Comparison of ENCODE assay signal across 23 cellular contexts in genomic region chr19:57537953-57538547, GRCh38. TPM values are rescaled to one million over a fixed set of nuclear protein-coding genes. Genes with fewer than 3 reads are reported as not detected.
DNase-seq lines count a peak whose midpoint lies in the region; ATAC-seq, FAIRE-seq and TF ChIP-seq lines count a peak whose summit lies in the region.
"Had no signal": no experiment of that assay in that cellular context is flagged by ENCODE, and none has a peak within 500 bp of the region (broad histone marks: within the 10 kb centered on the region; RNA-seq: fewer than 3 reads in every experiment).

No MANE protein-coding gene starts in this region.

- POLR2A ChIA-PET in CD8-positive, alpha-beta memory T cell (lab: Charles Lee): no interaction called here
- POLR2A ChIA-PET in K562 (lab: Yijun Ruan, JAX): no interaction called here

- no peaks in the 10 kb centered on the region for H3K9me1 ChIP-seq in K562 (ENCODE audit: control insufficient read depth, insufficient read depth, low read length)

- ATAC-seq in K562 (no peak), HG03460 (IDR thresholded peaks at IDR 0.05; ENCODE audit: unreplicated experiment) (no peak)
- ATAC-seq: activated T-cell treated with anti-CD3 and anti-CD28 coated beads, Interleukin-2, amount 50 U/mL, for 4 hours; left ventricle myocardium superior; mucosa of descending colon had no signal

- TF ChIP-seq RAD21 in K562 (CRISPR knock-in tag; conservative IDR thresholded peaks at IDR 0.05 in 1 of 2, IDR thresholded peaks at IDR 0.05 in 1 of 2): no peak

- H4K20me1 ChIP-seq in K562 (replicated peaks; ENCODE audit: control insufficient read depth, insufficient read depth, low read length): no peaks in the 10 kb centered on the region

- TF ChIP-seq EP300 in K562 (IDR thresholded peaks at IDR 0.05; ENCODE audit: low read length): no peak

- WGBS in K562 (ENCODE audit: insufficient coverage, low coverage, missing lambda C conversion rate): 6% methylated on average over 7 of the region's 7 CpGs

- H3K9ac ChIP-seq in K562 (ENCODE audit: insufficient read depth in 1 of 2, low read depth in 2 of 2, low read length in 2 of 2): no peak overlapping the region

- no peak overlapping the region for H2AFZ ChIP-seq in K562 (ENCODE audit: low read depth, low read length)
- H2AFZ ChIP-seq: hepatocyte had no signal

- no peak overlapping the region for H3K27ac Mint-ChIP-seq in CD8-positive, alpha-beta memory T cell
- H3K27ac Mint-ChIP-seq: dendritic cell treated with granulocyte-macrophage colony-stimulating factor and Interleukin-4, amounts not matched to agents 40 ng/mL and 50 ng/mL, for 4 days had no signal

- no peak overlapping the region for H3K27ac ChIP-seq in CD8-positive, alpha-beta memory T cell (ENCODE audit: low read depth, low read length)
- H3K27ac ChIP-seq in K562 (ENCODE audit: extremely low read depth, low read depth, low read length) (no peak overlapping the region), muscle layer of duodenum (ENCODE audit: low read length) (no peak overlapping the region)
- H3K27ac ChIP-seq: C4-2B, cardiac muscle cell, hepatocyte, thyroid gland had no signal

- no peak for TF ChIP-seq CTCF in K562 (IDR thresholded peaks at IDR 0.05 in 2 of 3, conservative IDR thresholded peaks at IDR 0.05 in 1 of 3; ENCODE audit: insufficient read depth in 2 of 3, low read depth in 1 of 3, low read length in 3 of 3)

- H3K36me3 ChIP-seq in CD8-positive, alpha-beta memory T cell (ENCODE audit: insufficient read depth, low read length): peaks cover 59% of the 10 kb centered on the region
- H3K36me3 ChIP-seq in K562 (ENCODE audit: control insufficient read depth, insufficient read depth, low read length): peaks cover 5% of the 10 kb centered on the region; the same call in 1 of the 3 replicates
- peaks cover 47 to 97% of the 10 kb centered on the region in 2 donors for H3K36me3 ChIP-seq in muscle layer of duodenum (ENCODE audit: control insufficient read depth in 1 of 2, insufficient read depth in 2 of 2, low read length in 2 of 2)

- no peaks in the 10 kb centered on the region for H3K79me2 ChIP-seq in K562 (ENCODE audit: control insufficient read depth, insufficient read depth, low read length)
- H3K79me2 ChIP-seq: hepatocyte had no signal

- intact Hi-C loops in K562 (cut with micrococcal nuclease): no loop called here

- peaks cover 64 to 94% (median 94%) of the 10 kb centered on the region in 3 donors for H3K36me3 Mint-ChIP-seq in CD8-positive, alpha-beta memory T cell

- in situ Hi-C loops in K562 (cut with MboI): no loop called here

- H3K4me1 Mint-ChIP-seq in CD8-positive, alpha-beta memory T cell: peaks cover 0 to 1% (median 0%) of the 10 kb centered on the region in 3 donors

- H3K4me2 ChIP-seq in K562 (ENCODE audit: insufficient read depth, low read length): no peak overlapping the region
- H3K4me2 ChIP-seq: hepatocyte had no signal

- no peak for TF ChIP-seq POLR2A in K562 (conservative IDR thresholded peaks at IDR 0.05)

- DNase-seq in CD8-positive, alpha-beta memory T cell: no peak
- no peak for DNase-seq in K562 (ENCODE audit: extremely low read depth in 1 of 4, low spot score in 3 of 4)
- DNase-seq in SW480 (ENCODE audit: low spot score): no peak
- DNase-seq in stimulated activated naive CD4-positive, alpha-beta T cell (lab: John Stamatoyannopoulos, UW): no peak
- DNase-seq: activated naive CD4-positive, alpha-beta T cell treated with Interleukin-2 at 50 U/mL for 16 hours; activated T-cell treated with anti-CD3 and anti-CD28 coated beads, Interleukin-2, amount 50 U/mL, for 4 hours; amygdala; DMS153; H7; left ventricle myocardium superior; MM.1S; mucosa of descending colon; NCI-H1417 treated with DMSO at 0.1 percent for 48 hours; NCI-H2107; NCI-H510A treated with DMSO at 0.1 percent for 48 hours; thyroid gland had no signal

- peak overlapping the region; percentile 26 for H3K4me3 ChIP-seq in CD8-positive, alpha-beta memory T cell (ENCODE audit: low read length)
- H3K4me3 ChIP-seq in K562: no peak overlapping the region
- peak overlapping the region; percentile 11 to 57 for H3K4me3 ChIP-seq in muscle layer of duodenum (ENCODE audit: low read depth in 1 of 2, low read length in 2 of 2)
- H3K4me3 ChIP-seq: cardiac muscle cell, hepatocyte, mucosa of descending colon, thyroid gland had no signal

- CTCF ChIA-PET in CD8-positive, alpha-beta memory T cell (lab: Charles Lee): no interaction called here
- CTCF ChIA-PET in K562 (lab: Yijun Ruan, JAX; ENCODE audit: low intra/inter-chr PET ratio): no interaction called here

- H3K27me3 Mint-ChIP-seq in CD8-positive, alpha-beta memory T cell: peaks cover 0 to 3% of the 10 kb centered on the region in 2 donors
- H3K27me3 Mint-ChIP-seq: dendritic cell treated with granulocyte-macrophage colony-stimulating factor and Interleukin-4, amounts not matched to agents 40 ng/mL and 50 ng/mL, for 4 days had no signal

- H3K4me1 ChIP-seq in CD8-positive, alpha-beta memory T cell (ENCODE audit: insufficient read depth, low read length): no peaks in the 10 kb centered on the region
- H3K4me1 ChIP-seq in K562 (replicated peaks in 1 of 2; ENCODE audit: control insufficient read depth in 2 of 2, insufficient read depth in 2 of 2, low read length in 2 of 2) (no peaks in the 10 kb centered on the region), muscle layer of duodenum (ENCODE audit: control insufficient read depth in 1 of 2, insufficient read depth in 2 of 2, low read length in 2 of 2) (no peaks in the 10 kb centered on the region)
- H3K4me1 ChIP-seq: thyroid gland had no signal

- no peak for FAIRE-seq in K562 (lab: Jason Lieb, UNC)
- FAIRE-seq: G401.6 had no signal

- H3K4me3 Mint-ChIP-seq in CD8-positive, alpha-beta memory T cell: no peak overlapping the region
- H3K4me3 Mint-ChIP-seq: activated T-cell treated with anti-CD3 and anti-CD28 coated beads, Interleukin-2, amount 50 U/mL, for 4 hours; dendritic cell treated with granulocyte-macrophage colony-stimulating factor and Interleukin-4, amounts not matched to agents 40 ng/mL and 50 ng/mL, for 4 days had no signal

- BruUV-seq in K562 (replicated peaks; lab: Mats Ljungman, UMichigan): no TSS peak

- H3K9me3 Mint-ChIP-seq in CD8-positive, alpha-beta memory T cell: peaks cover 47 to 100% (median 97%) of the 10 kb centered on the region in 5 donors

- H3K27me3 ChIP-seq in CD8-positive, alpha-beta memory T cell (ENCODE audit: insufficient read depth, low read length, poor library complexity, severe bottlenecking): no peaks in the 10 kb centered on the region
- H3K27me3 ChIP-seq in K562 (ENCODE audit: control insufficient read depth in 2 of 2, insufficient read depth in 2 of 2, low read length in 2 of 2) (no peaks in the 10 kb centered on the region), muscle layer of duodenum (ENCODE audit: low read depth, low read length) (no peaks in the 10 kb centered on the region)
- H3K27me3 ChIP-seq: cardiac muscle cell, hepatocyte, thyroid gland had no signal

- H3K9me3 ChIP-seq in CD8-positive, alpha-beta memory T cell (ENCODE audit: low read length): peaks cover 81% of the 10 kb centered on the region
- H3K9me3 ChIP-seq in K562 (replicated peaks; ENCODE audit: control insufficient read depth, insufficient read depth, low read depth, low read length): no peaks in the 10 kb centered on the region; the same call in 1 of the 2 replicates
- peaks cover 82 to 90% of the 10 kb centered on the region in 2 donors for H3K9me3 ChIP-seq in muscle layer of duodenum (ENCODE audit: control insufficient read depth in 1 of 2, low read length in 2 of 2)

RNA-seq across cellular contexts. Expression of gene ZNF549, which starts 10.9 kb away (rescaled TPM):
- total RNA-seq in CD8-positive, alpha-beta memory T cell: 1 to 10 TPM; 6.9 to 7.0 TPM
- 8.7 TPM for polyA plus RNA-seq in CD8-positive, alpha-beta memory T cell
- total RNA-seq in K562 (2011; cell fraction: chromatin; rRNA removed; ENCODE audit: low replicate concordance): 1.4 and 2.8 TPM in 2 replicates
- 1.0 and 1.6 TPM in 2 replicates for total RNA-seq in K562 (2011; cell fraction: nucleolus; rRNA removed)
- 1.3 and 1.4 TPM in 2 replicates for total RNA-seq in K562 (2011; cell fraction: nucleoplasm; rRNA removed)
- total RNA-seq in K562 (2014; rRNA removed): 0.16 and 0.18 TPM in 2 replicates
- 0.29 and 0.48 TPM in 2 replicates for total RNA-seq in K562 (2014; rRNA removed; fragmentation: Illumina TruSeq; extraction: Trizol)
- 0.11 and 0.25 TPM in 2 replicates for total RNA-seq in K562 (2015; rRNA removed; fragmentation: Illumina TruSeq; extraction: Trizol)
- total RNA-seq in K562 (2021): 0.22 TPM in 2 replicates
- polyA plus RNA-seq in K562 (2011; rRNA removed): 0.08 and 0.68 TPM in 2 replicates
- 0.03 and 0.52 TPM in 2 replicates for polyA plus RNA-seq in K562 (2011; cell fraction: cytosol; rRNA removed)
- 0.50 TPM in 1 of 2 replicates, not detected in the other for polyA plus RNA-seq in K562 (2011; cell fraction: nucleus; rRNA removed)
- polyA plus RNA-seq in K562 (2012): 0.21 and 0.37 TPM in 2 replicates
- polyA plus RNA-seq in K562 (2014; fragmentation: Illumina TruSeq; extraction: Trizol): 0.25 and 0.29 TPM in 2 replicates
- polyA plus RNA-seq in K562 (2014; fragmentation: Nextera tagmentation; extraction: Ambion mirVana): under 1 TPM; 0.03 to 0.14 TPM
- polyA plus RNA-seq in K562 (2014; rRNA removed): 0.12 and 0.25 TPM in 2 replicates
- 0.03 and 1.1 TPM in 2 replicates for polyA minus RNA-seq in K562 (2011; rRNA and poly(A)+ RNA removed)
- polyA minus RNA-seq in K562 (2011; cell fraction: cytosol; rRNA and poly(A)+ RNA removed): 0.48 TPM in 1 of 2 replicates, not detected in the other
- polyA minus RNA-seq in K562 (2011; cell fraction: nucleus; rRNA and poly(A)+ RNA removed): 0.54 TPM in 1 of 2 replicates, not detected in the other

RNA-seq across cellular contexts. Expression of gene ZNF550, which starts 21.6 kb away (rescaled TPM):
- total RNA-seq in CD8-positive, alpha-beta memory T cell: 10 to 100 TPM in 1 of 2 experiments, 1 to 10 TPM in 1; 9.6 to 10.3 TPM
- 13.5 TPM for polyA plus RNA-seq in CD8-positive, alpha-beta memory T cell
- total RNA-seq in K562 (2011; cell fraction: chromatin; rRNA removed; ENCODE audit: low replicate concordance): 26.0 and 36.4 TPM in 2 replicates
- total RNA-seq in K562 (2011; cell fraction: nucleolus; rRNA removed): 29.0 and 29.5 TPM in 2 replicates
- total RNA-seq in K562 (2011; cell fraction: nucleoplasm; rRNA removed): 17.0 and 21.4 TPM in 2 replicates
- total RNA-seq in K562 (2014; rRNA removed): 3.9 and 5.0 TPM in 2 replicates
- total RNA-seq in K562 (2014; rRNA removed; fragmentation: Illumina TruSeq; extraction: Trizol): 5.1 and 6.4 TPM in 2 replicates
- 3.5 TPM in 2 replicates for total RNA-seq in K562 (2015; rRNA removed; fragmentation: Illumina TruSeq; extraction: Trizol)
- 4.8 and 5.2 TPM in 2 replicates for total RNA-seq in K562 (2021)
- 11.8 and 12.8 TPM in 2 replicates for polyA plus RNA-seq in K562 (2011; rRNA removed)
- polyA plus RNA-seq in K562 (2011; cell fraction: cytosol; rRNA removed): 3.4 and 6.3 TPM in 2 replicates
- 12.8 and 16.3 TPM in 2 replicates for polyA plus RNA-seq in K562 (2011; cell fraction: nucleus; rRNA removed)
- 3.1 and 3.2 TPM in 2 replicates for polyA plus RNA-seq in K562 (2012)
- 4.4 and 4.6 TPM in 2 replicates for polyA plus RNA-seq in K562 (2014; fragmentation: Illumina TruSeq; extraction: Trizol)
- 1 to 10 TPM; 1.6 to 1.7 TPM for polyA plus RNA-seq in K562 (2014; fragmentation: Nextera tagmentation; extraction: Ambion mirVana)
- polyA plus RNA-seq in K562 (2014; rRNA removed): 4.3 and 5.0 TPM in 2 replicates
- polyA minus RNA-seq in K562 (2011; rRNA and poly(A)+ RNA removed): 15.3 and 17.1 TPM in 2 replicates
- polyA minus RNA-seq in K562 (2011; cell fraction: cytosol; rRNA and poly(A)+ RNA removed): 4.3 and 5.9 TPM in 2 replicates
- 10.9 and 17.0 TPM in 2 replicates for polyA minus RNA-seq in K562 (2011; cell fraction: nucleus; rRNA and poly(A)+ RNA removed)

RNA-seq across cellular contexts. Expression of gene ZNF773, which starts 38.3 kb away (rescaled TPM):
- 1 to 10 TPM; 7.6 to 8.1 TPM for total RNA-seq in CD8-positive, alpha-beta memory T cell
- 14.5 TPM for polyA plus RNA-seq in CD8-positive, alpha-beta memory T cell
- total RNA-seq in K562 (2011; cell fraction: chromatin; rRNA removed; ENCODE audit: low replicate concordance): 4.6 and 6.2 TPM in 2 replicates
- 4.7 and 5.4 TPM in 2 replicates for total RNA-seq in K562 (2011; cell fraction: nucleolus; rRNA removed)
- 9.3 and 11.5 TPM in 2 replicates for total RNA-seq in K562 (2011; cell fraction: nucleoplasm; rRNA removed)
- total RNA-seq in K562 (2014; rRNA removed) (under 0.01 TPM in 1 of 2 replicates, not detected in the other), K562 (2014; rRNA removed; fragmentation: Illumina TruSeq; extraction: Trizol) (0.35 and 0.58 TPM in 2 replicates), K562 (2015; rRNA removed; fragmentation: Illumina TruSeq; extraction: Trizol) (0.04 TPM in 1 of 2 replicates, not detected in the other), K562 (2021) (0.31 and 0.82 TPM in 2 replicates)
- polyA plus RNA-seq in K562 (2011; rRNA removed) (0.87 and 2.0 TPM in 2 replicates), K562 (2014; fragmentation: Illumina TruSeq; extraction: Trizol) (0.31 and 0.66 TPM in 2 replicates), K562 (2014; fragmentation: Nextera tagmentation; extraction: Ambion mirVana) (under 1 TPM in 1 of 2 experiments, not detected in 1; 0.04 TPM), K562 (2014; rRNA removed) (0.30 and 0.35 TPM in 2 replicates)
- polyA plus RNA-seq in K562 (2011; cell fraction: cytosol; rRNA removed): 1.2 and 1.6 TPM in 2 replicates
- 4.4 and 13.2 TPM in 2 replicates for polyA plus RNA-seq in K562 (2011; cell fraction: nucleus; rRNA removed)
- polyA plus RNA-seq in K562 (2012): 0.09 and 0.36 TPM in 2 replicates
- 0.48 and 1.9 TPM in 2 replicates for polyA minus RNA-seq in K562 (2011; rRNA and poly(A)+ RNA removed)
- polyA minus RNA-seq in K562 (2011; cell fraction: cytosol; rRNA and poly(A)+ RNA removed): 1.5 TPM in 1 of 2 replicates, not detected in the other
- 1.9 and 2.0 TPM in 2 replicates for polyA minus RNA-seq in K562 (2011; cell fraction: nucleus; rRNA and poly(A)+ RNA removed)

RNA-seq across cellular contexts. Expression of gene ZNF416, which starts 40.7 kb away (rescaled TPM):
- total RNA-seq in CD8-positive, alpha-beta memory T cell: 1 to 10 TPM; 5.9 to 6.6 TPM
- 6.3 TPM for polyA plus RNA-seq in CD8-positive, alpha-beta memory T cell
- total RNA-seq in K562 (2011; cell fraction: chromatin; rRNA removed; ENCODE audit: low replicate concordance): 4.9 and 8.5 TPM in 2 replicates
- total RNA-seq in K562 (2011; cell fraction: nucleolus; rRNA removed): 5.0 and 7.2 TPM in 2 replicates
- 4.7 and 4.8 TPM in 2 replicates for total RNA-seq in K562 (2011; cell fraction: nucleoplasm; rRNA removed)
- total RNA-seq in K562 (2014; rRNA removed) (0.78 and 1.1 TPM in 2 replicates), K562 (2014; rRNA removed; fragmentation: Illumina TruSeq; extraction: Trizol) (1.2 and 1.6 TPM in 2 replicates), K562 (2015; rRNA removed; fragmentation: Illumina TruSeq; extraction: Trizol) (1.1 and 1.2 TPM in 2 replicates), K562 (2021) (1.3 and 1.6 TPM in 2 replicates)
- polyA plus RNA-seq in K562 (2011; rRNA removed) (1.3 and 2.0 TPM in 2 replicates), K562 (2014; fragmentation: Illumina TruSeq; extraction: Trizol) (1.3 and 1.5 TPM in 2 replicates), K562 (2014; fragmentation: Nextera tagmentation; extraction: Ambion mirVana) (under 1 TPM; 0.20 to 0.27 TPM), K562 (2014; rRNA removed) (0.61 and 1.1 TPM in 2 replicates)
- 0.66 and 1.0 TPM in 2 replicates for polyA plus RNA-seq in K562 (2011; cell fraction: cytosol; rRNA removed)
- polyA plus RNA-seq in K562 (2011; cell fraction: nucleus; rRNA removed): 1.6 and 1.8 TPM in 2 replicates
- polyA plus RNA-seq in K562 (2012): 0.85 and 1.3 TPM in 2 replicates
- polyA minus RNA-seq in K562 (2011; rRNA and poly(A)+ RNA removed): 3.9 and 4.7 TPM in 2 replicates
- polyA minus RNA-seq in K562 (2011; cell fraction: cytosol; rRNA and poly(A)+ RNA removed): 0.82 and 1.1 TPM in 2 replicates
- polyA minus RNA-seq in K562 (2011; cell fraction: nucleus; rRNA and poly(A)+ RNA removed): 4.3 and 5.6 TPM in 2 replicates

RNA-seq across cellular contexts. Expression of gene ZIK1, which starts 45.9 kb away (rescaled TPM):
- 10 to 100 TPM in 1 of 2 experiments, 1 to 10 TPM in 1; 9.7 to 10.9 TPM for total RNA-seq in CD8-positive, alpha-beta memory T cell
- 7.6 TPM for polyA plus RNA-seq in CD8-positive, alpha-beta memory T cell
- 0.32 and 0.81 TPM in 2 replicates for total RNA-seq in K562 (2011; cell fraction: chromatin; rRNA removed; ENCODE audit: low replicate concordance)
- total RNA-seq in K562 (2011; cell fraction: nucleolus; rRNA removed): 0.50 and 1.7 TPM in 2 replicates
- total RNA-seq in K562 (2011; cell fraction: nucleoplasm; rRNA removed): 0.29 and 0.46 TPM in 2 replicates
- total RNA-seq in K562 (2014; rRNA removed) (0.14 and 0.69 TPM in 2 replicates), K562 (2014; rRNA removed; fragmentation: Illumina TruSeq; extraction: Trizol) (0.18 and 0.32 TPM in 2 replicates), K562 (2015; rRNA removed; fragmentation: Illumina TruSeq; extraction: Trizol) (0.15 and 0.25 TPM in 2 replicates), K562 (2021) (0.16 and 0.27 TPM in 2 replicates)
- polyA plus RNA-seq in K562 (2011; rRNA removed) (0.20 and 0.42 TPM in 2 replicates), K562 (2014; fragmentation: Illumina TruSeq; extraction: Trizol) (0.12 and 0.19 TPM in 2 replicates), K562 (2014; fragmentation: Nextera tagmentation; extraction: Ambion mirVana) (under 1 TPM in 1 of 2 experiments, not detected in 1; 0.03 TPM), K562 (2014; rRNA removed) (0.12 and 0.31 TPM in 2 replicates)
- polyA plus RNA-seq in K562 (2011; cell fraction: cytosol; rRNA removed): 0.04 and 0.31 TPM in 2 replicates
- 0.11 and 0.21 TPM in 2 replicates for polyA plus RNA-seq in K562 (2011; cell fraction: nucleus; rRNA removed)
- 0.16 and 0.36 TPM in 2 replicates for polyA plus RNA-seq in K562 (2012)
- polyA minus RNA-seq in K562 (2011; rRNA and poly(A)+ RNA removed): 0.36 and 0.39 TPM in 2 replicates
- polyA minus RNA-seq in K562 (2011; cell fraction: cytosol; rRNA and poly(A)+ RNA removed): not detected in 2 replicates
- polyA minus RNA-seq in K562 (2011; cell fraction: nucleus; rRNA and poly(A)+ RNA removed): 0.22 and 0.40 TPM in 2 replicates
